ENCODE assay signal across 16 cellular contexts in genomic region chr4:5609265-5610007, GRCh38.
DNase-seq lines count a peak whose midpoint lies in the region; ATAC-seq and TF ChIP-seq lines count a peak whose summit lies in the region.
"Had no signal": no experiment of that assay in that cellular context is flagged by ENCODE, and none has a peak within 500 bp of the region (broad histone marks: within the 10 kb centered on the region; RNA-seq: fewer than 3 reads in every experiment).

No MANE protein-coding gene starts in this region.

- H3K27ac Mint-ChIP-seq in natural killer cell = no peak overlapping the region
- H3K27ac Mint-ChIP-seq: CD14-positive monocyte; T-helper 2 cell treated with Interferon-gamma antibody and Interleukin-4, amounts not matched to agents 5 μg/mL and 100 μg/mL, for 36 hours had no signal

- no peak overlapping the region for H3K4me3 ChIP-seq in upper lobe of right lung
- H3K4me3 ChIP-seq in aorta (ENCODE audit: low read length in 2 of 2) = no peak overlapping the region

- DNase-seq in DMS153 treated with DMSO at 0.1 percent for 48 hours (lab: John Stamatoyannopoulos, UW; ENCODE audit: unreplicated experiment) = peak; percentile 63
- DNase-seq in NCI-H146 treated with DMSO at 0.1 percent for 48 hours (lab: John Stamatoyannopoulos, UW; ENCODE audit: unreplicated experiment) = peak; percentile 39
- DNase-seq in NCI-H510A (lab: John Stamatoyannopoulos, UW) = peak; percentile 25
- peak; percentile 49 for DNase-seq in SK-N-DZ (ENCODE audit: low spot score)
- no peak for DNase-seq in upper lobe of right lung
- DNase-seq in aorta = no peak
- DNase-seq in natural killer cell = no peak
- DNase-seq: Caco-2, DMS79, IMR-90, NCI-H2081 had no signal

- ATAC-seq in upper lobe of right lung (no peak), aorta (ENCODE audit: low FRiP score) (no peak), natural killer cell (no peak)
- ATAC-seq: HCT116, Panc1, Right ventricle myocardium inferior had no signal

- no peak for TF ChIP-seq CTCF in upper lobe of right lung (IDR thresholded peaks at IDR 0.05)
- no peak for TF ChIP-seq CTCF in natural killer cell (IDR thresholded peaks at IDR 0.05)

- no peaks in the 10 kb centered on the region for H3K9me3 ChIP-seq in upper lobe of right lung
- no peaks in the 10 kb centered on the region for H3K9me3 ChIP-seq in aorta (ENCODE audit: control insufficient read depth, low read length)
- H3K9me3 ChIP-seq: Caco-2 had no signal

- no peaks in the 10 kb centered on the region for H3K36me3 Mint-ChIP-seq in natural killer cell
- H3K36me3 Mint-ChIP-seq: CD14-positive monocyte had no signal

- 91 to 93% methylated on average over 12 of the region's 12 CpGs for WGBS in aorta, 2 donors

- H3K4me1 Mint-ChIP-seq in natural killer cell = no peaks in the 10 kb centered on the region
- H3K4me1 Mint-ChIP-seq: CD14-positive monocyte had no signal

- H3K4me3 Mint-ChIP-seq in natural killer cell = no peak overlapping the region
- H3K4me3 Mint-ChIP-seq: CD14-positive monocyte; T-helper 2 cell treated with Interferon-gamma antibody and Interleukin-4, amounts not matched to agents 5 μg/mL and 100 μg/mL, for 36 hours had no signal

- H3K27me3 ChIP-seq in upper lobe of right lung (no peaks in the 10 kb centered on the region), aorta (ENCODE audit: control insufficient read depth in 1 of 2, insufficient read depth in 2 of 2, low read length in 1 of 2) (no peaks in the 10 kb centered on the region)

- intact Hi-C loops in upper lobe of right lung (cut with DNase I) (no loop called here), aorta (cut with DNase I) (no loop called here), natural killer cell (cut with micrococcal nuclease) (no loop called here)

- H3K27ac ChIP-seq in upper lobe of right lung (no peak overlapping the region), aorta (ENCODE audit: low read depth in 1 of 2, low read length in 2 of 2) (no peak overlapping the region)

- peaks cover 0 to 2% of the 10 kb centered on the region in 2 donors for H3K27me3 Mint-ChIP-seq in natural killer cell (ENCODE audit: low read depth in 2 of 2)

- H3K9me3 Mint-ChIP-seq in natural killer cell = no peaks in the 10 kb centered on the region

- H3K36me3 ChIP-seq in upper lobe of right lung (peaks cover 5% of the 10 kb centered on the region), aorta (ENCODE audit: control insufficient read depth in 1 of 2, insufficient read depth in 2 of 2, low read length in 1 of 2) (peaks cover 0 to 17% of the 10 kb centered on the region in 2 donors)

- no peaks in the 10 kb centered on the region for H3K4me1 ChIP-seq in upper lobe of right lung
- no peaks in the 10 kb centered on the region for H3K4me1 ChIP-seq in aorta (ENCODE audit: control insufficient read depth in 1 of 2, insufficient read depth in 2 of 2, low read length in 2 of 2)
- H3K4me1 ChIP-seq: Caco-2 had no signal

Comparison
In these comparisons a context has a peak if more than half of its experiments do, and no peak if none do; other contexts are left out.
1. DNase-seq: peak in DMS153 treated with DMSO at 0.1 percent for 48 hours (single experiment), NCI-H146 treated with DMSO at 0.1 percent for 48 hours (single experiment), NCI-H510A (single experiment) and SK-N-DZ (single experiment); none in upper lobe of right lung (single experiment), aorta (0 of 2) and natural killer cell (single experiment).